In genomic region chr7:112391841-112392286, GRCh38 we compare ENCODE assay signal across 8 cellular contexts. TPM values are rescaled to one million over a fixed set of nuclear protein-coding genes. Genes with fewer than 3 reads are reported as not detected.
DNase-seq lines count a peak whose midpoint lies in the region; ATAC-seq and TF ChIP-seq lines count a peak whose summit lies in the region.
"Not testable (repeated sequence)": the region's sequence is repeated elsewhere in the genome, so short reads cannot be mapped to it uniquely, and the experiment has no call there.

No MANE protein-coding gene starts in this region.

- not testable (repeated sequence) for H3K9me3 Mint-ChIP-seq in chondrocyte (ENCODE audit: low read depth)

- not testable (repeated sequence) for H3K36me3 Mint-ChIP-seq in chondrocyte (ENCODE audit: low read depth)

- not testable (repeated sequence) for TF ChIP-seq POLR2A in spleen (IDR thresholded peaks at IDR 0.05)

- CTCF ChIA-PET in A673 (lab: Charles Lee), result not testable (repeated sequence)

- not testable (repeated sequence) for H3K4me1 ChIP-seq in A673 (ENCODE audit: insufficient read depth, low read length, poor library complexity, severe bottlenecking)
- H3K4me1 ChIP-seq in spleen, result peaks cover 0 to 14% (median 8%) of the 10 kb centered on the region in 6 donors

- intact Hi-C loops in A673 (cut with micrococcal nuclease; ENCODE audit: unreplicated experiment), result loop anchor here (2.0 kb wide), 1 partner anchor 185 kb away; the partner anchor contains the start of genes DOCK4 and ZNF277
- intact Hi-C loops in spleen (cut with DNase I; ENCODE audit: low total_unique reads), result not testable (repeated sequence)

- H3K27me3 ChIP-seq in A673 (replicated peaks; ENCODE audit: insufficient read depth, low read depth, low read length, poor library complexity); kidney epithelial cell (ENCODE audit: control insufficient read depth, insufficient read depth, low read length); spleen (replicated peaks in 1 of 7): not testable (repeated sequence)

- H3K27ac ChIP-seq in A673 (ENCODE audit: low read depth, low read length, poor library complexity, severe bottlenecking), result not testable (repeated sequence)
- H3K27ac ChIP-seq in spleen, result peak overlapping the region; percentile 49 to 87 (median 81)

- ATAC-seq in GM18868 (IDR thresholded peaks at IDR 0.05; ENCODE audit: unreplicated experiment) (peak; percentile 77), HG03469 (IDR thresholded peaks at IDR 0.05; ENCODE audit: unreplicated experiment) (peak; percentile 58)

- H3K4me3 ChIP-seq in A673 (ENCODE audit: low read depth, low read length, poor library complexity, severe bottlenecking) (peak overlapping the region; percentile 45), kidney epithelial cell (ENCODE audit: low read depth, low read length) (peak overlapping the region; percentile 45), spleen (peak overlapping the region; percentile 41 to 73 (median 55))

- peak; percentile 62 for DNase-seq in A673 (ENCODE audit: low spot score)
- DNase-seq in NCI-H69 (lab: John Stamatoyannopoulos, UW), result peak; percentile 93
- peak; percentile 78 for DNase-seq in activated CD4-positive, alpha-beta T cell treated with anti-CD3 and anti-CD28 coated beads for 48 hours
- not testable (repeated sequence) for DNase-seq in chondrocyte (ENCODE audit: low spot score); kidney epithelial cell (ENCODE audit: low read depth)
- DNase-seq in spleen, result peak; percentile 86

- H3K4me3 Mint-ChIP-seq in chondrocyte (ENCODE audit: unreplicated experiment), result peak overlapping the region; percentile 80

- H3K9me3 ChIP-seq in A673 (ENCODE audit: low read depth, low read length, poor library complexity, severe bottlenecking); spleen: not testable (repeated sequence)

- POLR2A ChIA-PET in A673 (lab: Charles Lee; ENCODE audit: low non-redundant PET), result not testable (repeated sequence)

- not testable (repeated sequence) for H3K4me1 Mint-ChIP-seq in chondrocyte (ENCODE audit: low read depth)

- not testable (repeated sequence) for H3K36me3 ChIP-seq in A673 (ENCODE audit: insufficient read depth, low read length, poor library complexity, severe bottlenecking); kidney epithelial cell (ENCODE audit: control insufficient read depth, insufficient read depth, low read length); spleen

- not testable (repeated sequence) for BruUV-seq in A673 (replicated peaks; lab: Mats Ljungman, UMichigan)

- H3K27ac Mint-ChIP-seq in chondrocyte (ENCODE audit: unreplicated experiment), result peak overlapping the region; percentile 78

- not testable (repeated sequence) for H3K27me3 Mint-ChIP-seq in chondrocyte (ENCODE audit: low read depth)

- not testable (repeated sequence) for TF ChIP-seq CTCF in A673 (conservative IDR thresholded peaks at IDR 0.05; ENCODE audit: low read depth, low read length); chondrocyte (IDR thresholded peaks at IDR 0.05); kidney epithelial cell (IDR thresholded peaks at IDR 0.05; ENCODE audit: insufficient read depth, low read length, poor library complexity, severe bottlenecking); spleen (IDR thresholded peaks at IDR 0.05 in 8 of 11, conservative IDR thresholded peaks at IDR 0.05 in 3 of 11)

- WGBS in spleen, 5 donors, result 0 to 1% (median 0%) methylated on average over 25 to 37 of the region's 37 CpGs

RNA-seq across cellular contexts. Expression of gene IFRD1, which starts 58.4 kb away (rescaled TPM):
- 76.9 and 79.9 TPM in 2 replicates for total RNA-seq in A673 (2021)
- 69.2 to 108 TPM (median 106 TPM) in 3 replicates for total RNA-seq in chondrocyte
- total RNA-seq in kidney epithelial cell, result 85.5 and 87.3 TPM in 2 replicates
- 100 to 1,000 TPM in 1 of 7 donors, 10 to 100 TPM in 6; 41.0 to 111 (median 54.5) TPM for total RNA-seq in spleen
- 10 to 100 TPM; 22.9 to 29.3 (median 26.2) TPM for polyA plus RNA-seq in spleen
